ENCODE assay signal across 16 cellular contexts in the genomic region with DNA sequence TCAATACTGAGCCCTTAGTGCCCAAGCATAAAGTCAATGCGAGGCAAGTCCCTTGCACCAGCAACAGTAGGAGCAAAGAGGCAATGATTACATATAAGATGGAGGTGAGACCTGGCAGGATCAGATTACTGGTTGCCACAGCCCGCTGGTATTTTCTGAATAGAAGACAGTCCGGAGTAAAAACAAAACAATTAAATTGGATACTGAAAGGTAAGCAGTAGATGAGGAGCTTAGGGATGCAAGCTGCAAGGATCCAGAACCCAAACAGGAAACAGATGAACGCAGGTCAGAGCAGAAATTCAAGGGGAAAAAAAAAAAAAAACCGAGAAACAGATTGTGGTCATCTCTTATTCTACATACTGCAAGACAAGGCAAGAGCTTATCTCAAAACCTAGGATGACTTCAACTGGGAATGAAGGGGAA.
DNase-seq lines count a peak whose midpoint lies in the region; ATAC-seq and TF ChIP-seq lines count a peak whose summit lies in the region.
"Had no signal": no experiment of that assay in that cellular context is flagged by ENCODE, and none has a peak within 500 bp of the region (broad histone marks: within the 10 kb centered on the region; RNA-seq: fewer than 3 reads in every experiment).

No MANE protein-coding gene starts in this region.

- no peak overlapping the region for H3K9ac ChIP-seq in KMS-11

- H3K9me3 Mint-ChIP-seq in activated naive CD8-positive, alpha-beta T cell treated with anti-CD3 and anti-CD28 coated beads for 36 hours: no peaks in the 10 kb centered on the region

- H3K27me3 ChIP-seq in KMS-11 (ENCODE audit: insufficient read depth, low read depth) (no peaks in the 10 kb centered on the region), Panc1 (ENCODE audit: control insufficient read depth, insufficient read depth, low read length) (no peaks in the 10 kb centered on the region), heart left ventricle (no peaks in the 10 kb centered on the region)
- H3K27me3 ChIP-seq: body of pancreas, heart right ventricle, tibial nerve had no signal

- DNase-seq in DMS79 treated with DMSO at 0.1 percent for 48 hours (lab: John Stamatoyannopoulos, UW) (peak; percentile 28), DMS79 (lab: John Stamatoyannopoulos, UW) (no peak), Panc1 (ENCODE audit: low read depth, low spot score) (no peak), left kidney (ENCODE audit: low read depth, low spot score) (peak; percentile 63), heart left ventricle (no peak)
- DNase-seq in activated naive CD8-positive, alpha-beta T cell treated with anti-CD3 and anti-CD28 coated beads for 36 hours: no peak
- no peak for DNase-seq in activated CD4-positive, CD25-positive, alpha-beta regulatory T cell (lab: John Stamatoyannopoulos, UW)
- DNase-seq: activated naive CD4-positive, alpha-beta T cell; body of pancreas; heart right ventricle; mucosa of descending colon; NCI-H226; stimulated activated CD4-positive, alpha-beta T cell treated with anti-CD3 and anti-CD28 coated beads, Interleukin-4, amount 100 ng/mL, for 4 hours; WERI-Rb-1 had no signal

- peaks cover 98% of the 10 kb centered on the region for H3K79me2 ChIP-seq in KMS-11 (ENCODE audit: insufficient read depth, low read depth)

- no peaks in the 10 kb centered on the region for H3K27me3 Mint-ChIP-seq in activated naive CD8-positive, alpha-beta T cell treated with anti-CD3 and anti-CD28 coated beads for 36 hours

- intact Hi-C loops in Panc1 (cut with micrococcal nuclease; ENCODE audit: unreplicated experiment): no loop called here
- intact Hi-C loops in heart left ventricle (cut with DNase I): loop anchor here in 2 of 10 donors (10.0 kb wide), 2 partner anchors 437 to 447 kb away; no protein-coding TSS in a partner anchor

- BruUV-seq in Panc1 (replicated peaks; lab: Mats Ljungman, UMichigan): no TSS peak

- in situ Hi-C loops in Panc1 (cut with HindIII; ENCODE audit: low pct_unique_long_range_greater_than_20kb, low sequenced_read_pairs): no loop called here

- CTCF ChIA-PET in Panc1 (lab: Charles Lee): no interaction called here

- H3K4me1 ChIP-seq in KMS-11 (ENCODE audit: low read depth, poor library complexity, severe bottlenecking): peaks cover 83% of the 10 kb centered on the region
- H3K4me1 ChIP-seq in Panc1 (ENCODE audit: control insufficient read depth, insufficient read depth, low read length): peaks cover 70% of the 10 kb centered on the region
- peaks cover 11 to 77% (median 51%) of the 10 kb centered on the region in 12 donors for H3K4me1 ChIP-seq in heart left ventricle

- ATAC-seq in Panc1 (no peak), heart left ventricle (no peak)
- ATAC-seq: body of pancreas, heart right ventricle, mucosa of descending colon had no signal

- no peaks in the 10 kb centered on the region for H4K20me1 ChIP-seq in KMS-11 (ENCODE audit: insufficient read depth)

- peak overlapping the region; percentile 55 for H3K4me2 ChIP-seq in KMS-11

- H3K4me1 Mint-ChIP-seq in activated naive CD8-positive, alpha-beta T cell treated with anti-CD3 and anti-CD28 coated beads for 36 hours: peaks cover 41% of the 10 kb centered on the region

- H3K36me3 ChIP-seq in KMS-11 (ENCODE audit: insufficient read depth): no peaks in the 10 kb centered on the region
- no peaks in the 10 kb centered on the region for H3K36me3 ChIP-seq in Panc1 (ENCODE audit: control insufficient read depth, insufficient read depth, low read length)
- H3K36me3 ChIP-seq in heart left ventricle: no peaks in the 10 kb centered on the region
- H3K36me3 ChIP-seq: heart right ventricle, tibial nerve, WERI-Rb-1 had no signal

- H3K27ac Mint-ChIP-seq in activated naive CD8-positive, alpha-beta T cell treated with anti-CD3 and anti-CD28 coated beads for 36 hours: no peak overlapping the region

- H2AFZ ChIP-seq in KMS-11 (ENCODE audit: low read depth): no peak overlapping the region

- H3K27ac ChIP-seq in KMS-11 (peak overlapping the region; percentile 38; the same call in 1 of the 2 replicates), Panc1 (ENCODE audit: low read length) (peak overlapping the region; percentile 17), heart left ventricle (no peak overlapping the region)
- H3K27ac ChIP-seq: body of pancreas, heart right ventricle, tibial nerve, WERI-Rb-1 had no signal

- H3K9me3 ChIP-seq in Panc1 (ENCODE audit: control insufficient read depth, insufficient read depth, low read depth, low read length) (no peaks in the 10 kb centered on the region), heart left ventricle (no peaks in the 10 kb centered on the region)
- H3K9me3 ChIP-seq: body of pancreas, heart right ventricle, mucosa of descending colon, tibial nerve had no signal

- 54 to 58% (median 56%) methylated on average over 5 of the region's 5 CpGs for WGBS in heart left ventricle, 4 donors

- TF ChIP-seq POLR2A in heart left ventricle (IDR thresholded peaks at IDR 0.05): no peak

- TF ChIP-seq CTCF in KMS-11 (conservative IDR thresholded peaks at IDR 0.05; ENCODE audit: low read depth, low read length) (no peak), Panc1 (IDR thresholded peaks at IDR 0.05) (no peak), heart left ventricle (IDR thresholded peaks at IDR 0.05) (no peak)

- H3K4me3 Mint-ChIP-seq in activated naive CD8-positive, alpha-beta T cell treated with anti-CD3 and anti-CD28 coated beads for 36 hours: no peak overlapping the region

- H3K36me3 Mint-ChIP-seq in activated naive CD8-positive, alpha-beta T cell treated with anti-CD3 and anti-CD28 coated beads for 36 hours: no peaks in the 10 kb centered on the region

- POLR2A ChIA-PET in Panc1 (lab: Charles Lee): no interaction called here

- no peak overlapping the region for H3K4me3 ChIP-seq in KMS-11 (IDR thresholded peaks at IDR 0.05; ENCODE audit: insufficient read depth, low read depth, low read length)
- H3K4me3 ChIP-seq in Panc1 (ENCODE audit: low read depth in 2 of 2, low read length in 2 of 2): no peak overlapping the region
- no peak overlapping the region for H3K4me3 ChIP-seq in heart left ventricle
- H3K4me3 ChIP-seq: body of pancreas, heart right ventricle, mucosa of descending colon, tibial nerve had no signal

Comparison
In these comparisons a context has a peak if more than half of its experiments do, and no peak if none do; other contexts are left out.
1. DNase-seq: peak in DMS79 treated with DMSO at 0.1 percent for 48 hours (single experiment) and left kidney (single experiment); none in DMS79 (single experiment), Panc1 (single experiment), activated naive CD8-positive, alpha-beta T cell treated with anti-CD3 and anti-CD28 coated beads for 36 hours (single experiment), heart left ventricle (0 of 5) and activated CD4-positive, CD25-positive, alpha-beta regulatory T cell (0 of 4).
2. H3K27ac ChIP-seq: peak in KMS-11 (single experiment) and Panc1 (single experiment); none in heart left ventricle (0 of 12).